1 cellular context compared by ENCODE assay signal in genomic region chr21:14546719-14547118, GRCh38.
TF ChIP-seq lines count a peak whose summit lies in the region.

No MANE protein-coding gene starts in this region.

TF ChIP-seq in K562, 482 proteins besides CTCF, POLR2A, EP300 and RAD21:
- TF ChIP-seq CHAMP1 (IDR thresholded peaks at IDR 0.05): peak; percentile 63; the same call in 1 of the 2 replicates
- 0 out of 2 replicates have a peak, but pooled peaks have one; percentile 12 for TF ChIP-seq CC2D1A (IDR thresholded peaks at IDR 0.05)
- peak; percentile 37; the same call in 1 of the 2 replicates for TF ChIP-seq BCOR (IDR thresholded peaks at IDR 0.05)
